ENCODE assay signal across 20 cellular contexts in the genomic region with DNA sequence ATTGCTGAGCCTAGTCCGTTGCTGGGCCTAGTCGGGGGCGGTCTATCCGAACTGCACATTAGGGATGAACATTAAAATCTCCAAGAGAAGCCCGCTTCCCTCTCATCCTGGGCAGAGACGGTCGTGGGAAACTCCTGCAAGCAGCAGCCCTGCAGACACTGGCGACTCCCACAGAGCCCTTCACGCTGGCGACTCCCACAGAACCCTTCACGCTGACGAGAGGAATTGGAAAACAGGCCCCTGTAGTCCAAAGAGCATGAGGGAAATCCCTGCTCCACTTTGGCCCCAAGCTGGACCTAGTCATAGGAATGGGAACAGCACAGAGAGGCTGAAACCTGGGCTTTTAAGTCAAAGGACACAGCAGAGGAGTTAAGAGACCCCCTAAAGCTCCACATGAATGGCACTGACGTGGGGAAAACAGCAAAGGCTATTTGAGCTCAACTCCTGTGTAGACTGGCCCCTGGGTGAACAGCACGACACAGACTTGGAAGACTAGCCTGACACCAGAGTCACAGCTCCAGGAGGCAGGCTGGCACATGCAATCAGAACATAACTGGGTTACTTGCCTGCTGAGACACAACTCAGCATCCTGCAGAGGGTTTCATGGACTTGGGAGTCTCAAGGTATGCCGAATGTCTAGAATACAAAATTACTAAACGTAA. TPM values are rescaled to one million over a fixed set of nuclear protein-coding genes. Genes with fewer than 3 reads are reported as not detected.
DNase-seq lines count a peak whose midpoint lies in the region; ATAC-seq and TF ChIP-seq lines count a peak whose summit lies in the region.
"Had no signal": no experiment of that assay in that cellular context is flagged by ENCODE, and none has a peak within 500 bp of the region (broad histone marks: within the 10 kb centered on the region; RNA-seq: fewer than 3 reads in every experiment).

No MANE protein-coding gene starts in this region.

- ATAC-seq in WTC11 (no peak; the same call in none of the 2 replicates), PC-3 (no peak)
- no peak for ATAC-seq in stimulated activated naive B cell treated with anti-CD40 and anti-IgM and Interleukin-4, amounts not matched to agents 10 μg/mL and 1 μg/mL and 100 μg/mL, for 72 hours (replicated peaks)
- ATAC-seq: activated CD8-positive, alpha-beta T cell treated with anti-CD3 and anti-CD28 coated beads for 36 hours; T-helper 17 cell had no signal

- no peak overlapping the region for H3K4me2 ChIP-seq in PC-3 (ENCODE audit: low read length)

- no peak overlapping the region for H2AFZ ChIP-seq in PC-3 (ENCODE audit: low read length)

- TF ChIP-seq CTCF in HEK293 (tag by site-specific recombination; IDR thresholded peaks at IDR 0.05): no peak
- TF ChIP-seq CTCF in WTC11 (IDR thresholded peaks at IDR 0.05): no peak
- no peak for TF ChIP-seq CTCF in PC-3 (conservative IDR thresholded peaks at IDR 0.05; ENCODE audit: low read depth, low read length)
- TF ChIP-seq CTCF in spleen (IDR thresholded peaks at IDR 0.05 in 8 of 11, conservative IDR thresholded peaks at IDR 0.05 in 3 of 11): no peak

- POLR2A ChIA-PET in HEK293 (lab: Yijun Ruan, JAX) (no interaction called here), WTC11 (lab: Charles Lee) (no interaction called here), PC-3 (lab: Charles Lee; ENCODE audit: unreplicated experiment) (no interaction called here)

- peaks cover 5% of the 10 kb centered on the region for H3F3A ChIP-seq in PC-3 (ENCODE audit: low read length, unreplicated experiment)

- H3K9me3 ChIP-seq in HEK293 (ENCODE audit: control insufficient read depth, insufficient read depth, low read depth, low read length) (no peaks in the 10 kb centered on the region; the same call in 1 of the 2 replicates), PC-3 (ENCODE audit: low read length) (no peaks in the 10 kb centered on the region), spleen (no peaks in the 10 kb centered on the region)
- H3K9me3 ChIP-seq: BE2C, colonic mucosa, tibial nerve had no signal

- DNase-seq in WTC11 (ENCODE audit: low spot score) (no peak), islet precursor cell (peak; percentile 52), nucleus accumbens (lab: John Stamatoyannopoulos, UW) (no peak), PC-3 (no peak), spleen (no peak)
- DNase-seq in stimulated activated naive B cell treated with anti-CD40 and anti-IgM and Interleukin-4, amounts not matched to agents 10 μg/mL and 1 μg/mL and 100 μg/mL, for 72 hours: no peak
- DNase-seq: activated CD8-positive, alpha-beta T cell treated with anti-CD3 and anti-CD28 coated beads for 36 hours; activated T-cell treated with anti-CD3 and anti-CD28 coated beads, Interleukin-2, amount 50 U/mL, for 1 hour; BE2C; Calu3; colonic mucosa; GOT3; kidney glomerular epithelial cell; mesendoderm; NCI-H1436; NCI-H748 treated with DMSO at 0.1 percent for 48 hours; T-helper 17 cell had no signal

- intact Hi-C loops in PC-3 (cut with micrococcal nuclease): no loop called here
- intact Hi-C loops in spleen (cut with DNase I; ENCODE audit: low total_unique reads): no loop called here

- peak overlapping the region; percentile 9; the same call in 1 of the 2 replicates for H3K27ac Mint-ChIP-seq in WTC11
- peak overlapping the region; percentile 20 for H3K27ac Mint-ChIP-seq in stimulated activated naive B cell treated with anti-CD40 and anti-IgM and Interleukin-4, amounts not matched to agents 10 μg/mL and 1 μg/mL and 100 μg/mL, for 72 hours
- H3K27ac Mint-ChIP-seq: activated CD8-positive, alpha-beta T cell treated with anti-CD3 and anti-CD28 coated beads for 36 hours; activated naive CD4-positive, alpha-beta T cell treated with anti-CD3 and anti-CD28 coated beads, Interleukin-2, amount 50 U/mL, for 24 hours; T-helper 17 cell had no signal

- no peak for TF ChIP-seq POLR2A in spleen (IDR thresholded peaks at IDR 0.05)

- H3K36me3 Mint-ChIP-seq in WTC11: peaks cover 67% of the 10 kb centered on the region
- H3K36me3 Mint-ChIP-seq in stimulated activated naive B cell treated with anti-CD40 and anti-IgM and Interleukin-4, amounts not matched to agents 10 μg/mL and 1 μg/mL and 100 μg/mL, for 72 hours: peaks cover 49 to 84% of the 10 kb centered on the region in 2 donors

- H3K9me2 ChIP-seq in PC-3 (replicated peaks; ENCODE audit: low read length): no peaks in the 10 kb centered on the region

- WGBS in spleen, 5 donors: 80 to 88% (median 84%) methylated on average over 16 of the region's 16 CpGs

- no peaks in the 10 kb centered on the region for H3K27me3 ChIP-seq in PC-3 (ENCODE audit: low read length)
- H3K27me3 ChIP-seq in spleen (replicated peaks in 1 of 7): no peaks in the 10 kb centered on the region
- H3K27me3 ChIP-seq: BE2C, colonic mucosa, tibial nerve had no signal

- H3K9ac ChIP-seq in PC-3 (ENCODE audit: low read length): no peak overlapping the region

- H3K27ac ChIP-seq in HEK293 (ENCODE audit: extremely low read depth, low read depth, low read length) (no peak overlapping the region), PC-3 (ENCODE audit: low read length) (no peak overlapping the region), spleen (peak overlapping the region in 3 of 8 donors; percentile 17 to 79 (median 33))
- H3K27ac ChIP-seq: colonic mucosa had no signal

- BruUV-seq in PC-3 (replicated peaks; lab: Mats Ljungman, UMichigan): no TSS peak

- no peak overlapping the region for H3K4me3 Mint-ChIP-seq in WTC11
- H3K4me3 Mint-ChIP-seq in stimulated activated naive B cell treated with anti-CD40 and anti-IgM and Interleukin-4, amounts not matched to agents 10 μg/mL and 1 μg/mL and 100 μg/mL, for 72 hours: no peak overlapping the region
- H3K4me3 Mint-ChIP-seq: activated CD8-positive, alpha-beta T cell treated with anti-CD3 and anti-CD28 coated beads for 36 hours; activated naive CD4-positive, alpha-beta T cell treated with anti-CD3 and anti-CD28 coated beads, Interleukin-2, amount 50 U/mL, for 24 hours; T-helper 17 cell had no signal

- H3K4me1 Mint-ChIP-seq in WTC11: peaks cover 15% of the 10 kb centered on the region
- peaks cover 16 to 17% of the 10 kb centered on the region in 2 donors for H3K4me1 Mint-ChIP-seq in stimulated activated naive B cell treated with anti-CD40 and anti-IgM and Interleukin-4, amounts not matched to agents 10 μg/mL and 1 μg/mL and 100 μg/mL, for 72 hours
- H3K4me1 Mint-ChIP-seq: activated naive CD4-positive, alpha-beta T cell treated with anti-CD3 and anti-CD28 coated beads, Interleukin-2, amount 50 U/mL, for 24 hours had no signal

- H3K36me3 ChIP-seq in HEK293 (ENCODE audit: control insufficient read depth in 2 of 2, insufficient read depth in 1 of 2, low read length in 2 of 2) (peaks cover 63 to 79% of the 10 kb centered on the region in 2 experiments), PC-3 (ENCODE audit: low read depth, low read length) (peaks cover 35% of the 10 kb centered on the region), spleen (peaks cover 3 to 93% (median 44%) of the 10 kb centered on the region in 6 donors)

- H3K4me3 ChIP-seq in HEK293 (ENCODE audit: low read depth, low read length) (no peak overlapping the region), PC-3 (ENCODE audit: low read length) (no peak overlapping the region), spleen (no peak overlapping the region)
- H3K4me3 ChIP-seq: colonic mucosa, tibial nerve had no signal

- H3K4me1 ChIP-seq in HEK293 (ENCODE audit: control insufficient read depth, insufficient read depth, low read length) (no peaks in the 10 kb centered on the region), PC-3 (ENCODE audit: insufficient read depth, low read length) (no peaks in the 10 kb centered on the region), spleen (peaks cover 9 to 49% (median 31%) of the 10 kb centered on the region in 6 donors)
- H3K4me1 ChIP-seq: BE2C, colonic mucosa had no signal

- H3K9me3 Mint-ChIP-seq in WTC11: no peaks in the 10 kb centered on the region
- no peaks in the 10 kb centered on the region for H3K9me3 Mint-ChIP-seq in stimulated activated naive B cell treated with anti-CD40 and anti-IgM and Interleukin-4, amounts not matched to agents 10 μg/mL and 1 μg/mL and 100 μg/mL, for 72 hours
- H3K9me3 Mint-ChIP-seq: activated CD8-positive, alpha-beta T cell treated with anti-CD3 and anti-CD28 coated beads for 36 hours; activated naive CD4-positive, alpha-beta T cell treated with anti-CD3 and anti-CD28 coated beads, Interleukin-2, amount 50 U/mL, for 24 hours had no signal

- CTCF ChIA-PET in HEK293 (lab: Yijun Ruan, JAX) (no interaction called here), WTC11 (lab: Charles Lee) (interaction anchor here (0.7 kb wide), 1 partner anchor 125 kb away, joined by 3 read pairs; no protein-coding TSS in a partner anchor), PC-3 (lab: Charles Lee) (no interaction called here)

- no peaks in the 10 kb centered on the region for H3K79me2 ChIP-seq in PC-3 (ENCODE audit: low read length)

- no peaks in the 10 kb centered on the region for H4K20me1 ChIP-seq in PC-3 (ENCODE audit: low read length)

- no peaks in the 10 kb centered on the region for H3K27me3 Mint-ChIP-seq in WTC11 (ENCODE audit: low read depth)
- H3K27me3 Mint-ChIP-seq in stimulated activated naive B cell treated with anti-CD40 and anti-IgM and Interleukin-4, amounts not matched to agents 10 μg/mL and 1 μg/mL and 100 μg/mL, for 72 hours: no peaks in the 10 kb centered on the region
- H3K27me3 Mint-ChIP-seq: activated CD8-positive, alpha-beta T cell treated with anti-CD3 and anti-CD28 coated beads for 36 hours; activated naive CD4-positive, alpha-beta T cell treated with anti-CD3 and anti-CD28 coated beads, Interleukin-2, amount 50 U/mL, for 24 hours; T-helper 17 cell had no signal

TF ChIP-seq in HEK293, 187 proteins besides CTCF, POLR2A, EP300 and RAD21 (continues in another document):
- TF ChIP-seq ZNF707 (tag by site-specific recombination; IDR thresholded peaks at IDR 0.05) (no peak), WT1 (tag by site-specific recombination; IDR thresholded peaks at IDR 0.05) (peak; percentile 46; the same call in 1 of the 2 replicates)

TF ChIP-seq in WTC11, 78 proteins besides CTCF, POLR2A, EP300 and RAD21 (continues in another document):
- TF ChIP-seq, protein P1, sequence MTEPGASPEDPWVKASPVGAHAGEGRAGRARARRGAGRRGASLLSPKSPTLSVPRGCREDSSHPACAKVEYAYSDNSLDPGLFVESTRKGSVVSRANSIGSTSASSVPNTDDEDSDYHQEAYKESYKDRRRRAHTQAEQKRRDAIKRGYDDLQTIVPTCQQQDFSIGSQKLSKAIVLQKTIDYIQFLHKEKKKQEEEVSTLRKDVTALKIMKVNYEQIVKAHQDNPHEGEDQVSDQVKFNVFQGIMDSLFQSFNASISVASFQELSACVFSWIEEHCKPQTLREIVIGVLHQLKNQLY (CRISPR knock-in tag; IDR thresholded peaks at IDR 0.05): no peak
- TF ChIP-seq ZNF121 (CRISPR knock-in tag; IDR thresholded peaks at IDR 0.05): no peak

RNA-seq across cellular contexts. Expression of gene WDR45B, which starts 42.2 kb away (rescaled TPM):
- total RNA-seq in WTC11 (2021) (87.1 to 96.5 TPM (median 89.1 TPM) in 3 replicates), PC-3 (2014; rRNA removed) (101 and 110 TPM in 2 replicates), spleen (10 to 100 TPM; 62.6 to 80.2 (median 67.0) TPM)
- polyA plus RNA-seq in spleen: 10 to 100 TPM; 30.9 to 52.7 (median 34.9) TPM
